ENCODE assay signal across 8 cellular contexts in genomic region chr5:142323480-142324376, GRCh38. TPM values are rescaled to one million over a fixed set of nuclear protein-coding genes. Genes with fewer than 3 reads are reported as not detected.
DNase-seq lines count a peak whose midpoint lies in the region; ATAC-seq, FAIRE-seq and TF ChIP-seq lines count a peak whose summit lies in the region.

No MANE protein-coding gene starts in this region.

- FAIRE-seq in bronchial epithelial cell (lab: Jason Lieb, UNC): no peak

- TF ChIP-seq CTCF in Caco-2 (IDR thresholded peaks at IDR 0.05; ENCODE audit: insufficient read depth in 1 of 2, low read depth in 1 of 2, low read length in 1 of 2, severe bottlenecking in 1 of 2, unreplicated experiment in 1 of 2): no peak
- no peak for TF ChIP-seq CTCF in bronchial epithelial cell (IDR thresholded peaks at IDR 0.05; ENCODE audit: insufficient read depth, low read length, severe bottlenecking)
- no peak for TF ChIP-seq CTCF in left lung (IDR thresholded peaks at IDR 0.05)

- WGBS in thymus: 30% methylated on average over 35 of the region's 35 CpGs

- intact Hi-C loops in Caco-2 (cut with micrococcal nuclease; ENCODE audit: unreplicated experiment): loop anchor here (2.0 to 5.0 kb wide), 4 partner anchors 33 to 171 kb away; no protein-coding TSS in a partner anchor
- intact Hi-C loops in left lung (cut with DNase I): no loop called here

- DNase-seq in Caco-2 (peak; percentile 59 to 60), NCI-H226 (peak; percentile 86), bronchial epithelial cell (ENCODE audit: low read depth) (no peak), left lung (no peak), COR-L47 (lab: John Stamatoyannopoulos, UW) (no peak)
- no peak for DNase-seq in effector CD4-positive, alpha-beta T cell

- H3K27me3 ChIP-seq in Caco-2 (replicated peaks; ENCODE audit: control insufficient read depth, insufficient read depth, low read length) (no peaks in the 10 kb centered on the region), bronchial epithelial cell (ENCODE audit: control insufficient read depth, insufficient read depth, low read length) (no peaks in the 10 kb centered on the region), left lung (peaks cover 0 to 94% of the 10 kb centered on the region in 2 donors), thymus (ENCODE audit: control insufficient read depth, insufficient read depth) (peaks cover 62% of the 10 kb centered on the region)

- no peaks in the 10 kb centered on the region for H3K36me3 Mint-ChIP-seq in Caco-2 (ENCODE audit: insufficient read depth, unreplicated experiment)

- no peaks in the 10 kb centered on the region for H3K9me3 Mint-ChIP-seq in Caco-2 (ENCODE audit: unreplicated experiment)

- H3K27me3 Mint-ChIP-seq in Caco-2 (ENCODE audit: insufficient read depth, unreplicated experiment): no peaks in the 10 kb centered on the region

- TSS peak; percentile 27 for BruUV-seq in Caco-2 (replicated peaks; lab: Mats Ljungman, UMichigan)

- H3K4me1 Mint-ChIP-seq in Caco-2 (ENCODE audit: low read depth, unreplicated experiment): peaks cover 43% of the 10 kb centered on the region

- peak overlapping the region; percentile 83 for H3K4me3 ChIP-seq in Caco-2 (ENCODE audit: low read depth, low read length)
- peak overlapping the region; percentile 44 for H3K4me3 ChIP-seq in bronchial epithelial cell (ENCODE audit: low read depth, low read length)
- H3K4me3 ChIP-seq in left lung: peak overlapping the region; percentile 57 to 63
- H3K4me3 ChIP-seq in thymus (ENCODE audit: low read length): peak overlapping the region; percentile 42

- peak overlapping the region; percentile 86 for H3K27ac Mint-ChIP-seq in Caco-2 (ENCODE audit: unreplicated experiment)

- POLR2A ChIA-PET in Caco-2 (lab: Charles Lee): interaction anchor here (0.7 kb wide), 1 partner anchor 674 kb away, joined by 9 read pairs; no protein-coding TSS in a partner anchor

- CTCF ChIA-PET in Caco-2 (lab: Charles Lee): no interaction called here

- H3K4me1 ChIP-seq in Caco-2 (peaks cover 39% of the 10 kb centered on the region), left lung (peaks cover 36 to 81% of the 10 kb centered on the region in 2 donors), thymus (ENCODE audit: control insufficient read depth, insufficient read depth, low read length) (peaks cover 4% of the 10 kb centered on the region)

- H3K4me3 Mint-ChIP-seq in Caco-2 (ENCODE audit: unreplicated experiment): peak overlapping the region; percentile 89

- H3K9me3 ChIP-seq in Caco-2 (no peaks in the 10 kb centered on the region), left lung (no peaks in the 10 kb centered on the region), thymus (ENCODE audit: control insufficient read depth) (no peaks in the 10 kb centered on the region)

- H3K36me3 ChIP-seq in Caco-2 (ENCODE audit: control insufficient read depth, insufficient read depth, low read length) (no peaks in the 10 kb centered on the region), bronchial epithelial cell (ENCODE audit: control insufficient read depth, insufficient read depth, low read length) (no peaks in the 10 kb centered on the region), left lung (no peaks in the 10 kb centered on the region), thymus (ENCODE audit: control insufficient read depth, insufficient read depth) (no peaks in the 10 kb centered on the region)

- peak; percentile 12 for ATAC-seq in left lung
- ATAC-seq in GM21423 (IDR thresholded peaks at IDR 0.05; ENCODE audit: unreplicated experiment): no peak

- H3K27ac ChIP-seq in left lung (peak overlapping the region; percentile 83 to 88), thymus (ENCODE audit: low read depth) (peak overlapping the region; percentile 49)

RNA-seq across cellular contexts. Expression of gene SPRY4, which starts 1.1 kb away (rescaled TPM):
- total RNA-seq in Caco-2 (2022): 7.7 and 8.3 TPM in 2 replicates
- total RNA-seq in bronchial epithelial cell: 0.51 and 1.3 TPM in 2 replicates
- 10 to 100 TPM; 28.9 to 44.0 TPM for total RNA-seq in left lung
- polyA plus RNA-seq in thymus: 2.0 TPM

Comparison
In these comparisons a context has a peak if more than half of its experiments do, and no peak if none do; other contexts are left out.
1. DNase-seq: peak in Caco-2 (2 of 2) and NCI-H226 (single experiment); none in bronchial epithelial cell (single experiment), left lung (0 of 2), effector CD4-positive, alpha-beta T cell (single experiment) and COR-L47 (single experiment).
2. Peak in every context shown above with its lines, with median percentiles within 50 percentile points of each other: H3K4me3 ChIP-seq.